11 cellular contexts compared by ENCODE assay signal in genomic region chr17:39813631-39814030, GRCh38. TPM values are rescaled to one million over a fixed set of nuclear protein-coding genes. Genes with fewer than 3 reads are reported as not detected.
DNase-seq lines count a peak whose midpoint lies in the region; ATAC-seq lines count a peak whose summit lies in the region.
"Had no signal": no experiment of that assay in that cellular context is flagged by ENCODE, and none has a peak within 500 bp of the region (broad histone marks: within the 10 kb centered on the region; RNA-seq: fewer than 3 reads in every experiment).

No MANE protein-coding gene starts in this region.

- no peaks in the 10 kb centered on the region for H3K9me3 Mint-ChIP-seq in activated T-cell treated with anti-CD3 and anti-CD28 coated beads, Interleukin-2, amount 50 U/mL, for 4 hours

- H3K4me1 Mint-ChIP-seq in activated T-cell treated with anti-CD3 and anti-CD28 coated beads, Interleukin-2, amount 50 U/mL, for 4 hours (ENCODE audit: low read depth) = peaks cover 72% of the 10 kb centered on the region

- peak overlapping the region; percentile 75 for H3K4me3 Mint-ChIP-seq in activated T-cell treated with anti-CD3 and anti-CD28 coated beads, Interleukin-2, amount 50 U/mL, for 4 hours

- peaks cover 52% of the 10 kb centered on the region for H3K36me3 Mint-ChIP-seq in activated T-cell treated with anti-CD3 and anti-CD28 coated beads, Interleukin-2, amount 50 U/mL, for 4 hours (ENCODE audit: insufficient read depth)

- no peaks in the 10 kb centered on the region for H3K27me3 Mint-ChIP-seq in activated T-cell treated with anti-CD3 and anti-CD28 coated beads, Interleukin-2, amount 50 U/mL, for 4 hours (ENCODE audit: low read depth)

- DNase-seq in T-helper 2 cell (peak; percentile 15 to 98 (median 61)), mucosa of gallbladder (ENCODE audit: low spot score) (peak; percentile 11), NCI-H1417 treated with DMSO at 0.1 percent for 48 hours (lab: John Stamatoyannopoulos, UW) (no peak), AG08395 (ENCODE audit: low spot score) (no peak)
- peak; percentile 26 for DNase-seq in activated T-cell treated with anti-CD3 and anti-CD28 coated beads, Interleukin-2, amount 50 U/mL, for 4 hours
- peak; percentile 64 for DNase-seq in stimulated activated naive CD8-positive, alpha-beta T cell treated with anti-CD3 and anti-CD28 coated beads, Interleukin-15, Interleukin-2, amounts not matched to agents 100 U/mL and 50 U/mL, for 24 hours
- DNase-seq: amygdala, NCI-H2029 treated with DMSO at 0.1 percent for 48 hours had no signal

- ATAC-seq in activated T-cell treated with anti-CD3 and anti-CD28 coated beads, Interleukin-2, amount 50 U/mL, for 4 hours = peak; percentile 96 to 97
- ATAC-seq in stimulated activated naive CD8-positive, alpha-beta T cell treated with anti-CD3 and anti-CD28 coated beads, Interleukin-15, Interleukin-2, amounts not matched to agents 100 U/mL and 50 U/mL, for 24 hours = peak; percentile 94
- ATAC-seq in HG03432 (IDR thresholded peaks at IDR 0.05; ENCODE audit: unreplicated experiment) (no peak), HG02970 (IDR thresholded peaks at IDR 0.05; ENCODE audit: low FRiP score, unreplicated experiment) (no peak)
- ATAC-seq: HCT116 had no signal

RNA-seq across cellular contexts. Expression of gene IKZF3, which starts 50.5 kb away (rescaled TPM):
- 100 to 1,000 TPM in 1 of 3 donors, 10 to 100 TPM in 2; 82.3 to 106 (median 91.6) TPM for total RNA-seq in activated T-cell treated with anti-CD3 and anti-CD28 coated beads, Interleukin-2, amount 50 U/mL, for 4 hours
- 5.8 TPM for total RNA-seq in mucosa of gallbladder

RNA-seq across cellular contexts. Expression of gene ZPBP2, which starts 54.4 kb away (rescaled TPM):
- under 1 TPM in 2 of 3 donors, not detected in 1; 0.16 to 0.28 TPM for total RNA-seq in activated T-cell treated with anti-CD3 and anti-CD28 coated beads, Interleukin-2, amount 50 U/mL, for 4 hours
- total RNA-seq in mucosa of gallbladder = not detected

Comparison
In these comparisons a context has a peak if more than half of its experiments do, and no peak if none do; other contexts are left out.
1. DNase-seq: peak in T-helper 2 cell (5 of 5), activated T-cell treated with anti-CD3 and anti-CD28 coated beads, Interleukin-2, amount 50 U/mL, for 4 hours (single experiment), mucosa of gallbladder (single experiment) and stimulated activated naive CD8-positive, alpha-beta T cell treated with anti-CD3 and anti-CD28 coated beads, Interleukin-15, Interleukin-2, amounts not matched to agents 100 U/mL and 50 U/mL, for 24 hours (single experiment); none in NCI-H1417 treated with DMSO at 0.1 percent for 48 hours (single experiment) and AG08395 (single experiment).
2. ATAC-seq: peak in activated T-cell treated with anti-CD3 and anti-CD28 coated beads, Interleukin-2, amount 50 U/mL, for 4 hours (2 of 2) and stimulated activated naive CD8-positive, alpha-beta T cell treated with anti-CD3 and anti-CD28 coated beads, Interleukin-15, Interleukin-2, amounts not matched to agents 100 U/mL and 50 U/mL, for 24 hours (single experiment); none in HG03432 (single experiment) and HG02970 (single experiment).
3. RNA of gene IKZF3, which starts 50.5 kb away (total RNA-seq): 82.3 to 106 TPM in activated T-cell treated with anti-CD3 and anti-CD28 coated beads, Interleukin-2, amount 50 U/mL, for 4 hours; 5.8 TPM in mucosa of gallbladder (single experiment); every median in the first group is over 10 times any median in the second.